In genomic region chr7:69104023-69104422, GRCh38 we compare ENCODE assay signal across 21 cellular contexts.
DNase-seq lines count a peak whose midpoint lies in the region; TF ChIP-seq lines count a peak whose summit lies in the region.
"Had no signal": no experiment of that assay in that cellular context is flagged by ENCODE, and none has a peak within 500 bp of the region (broad histone marks: within the 10 kb centered on the region; RNA-seq: fewer than 3 reads in every experiment).

No MANE protein-coding gene starts in this region.

- no peak overlapping the region for H3K4me3 Mint-ChIP-seq in neural progenitor cell
- H3K4me3 Mint-ChIP-seq: CD4-positive, alpha-beta T cell; IgD-negative memory B cell had no signal

- peaks cover 5% of the 10 kb centered on the region for H3K27me3 Mint-ChIP-seq in neural progenitor cell (ENCODE audit: insufficient read depth, low read depth)
- H3K27me3 Mint-ChIP-seq: CD4-positive, alpha-beta T cell; IgD-negative memory B cell had no signal

- no peaks in the 10 kb centered on the region for H3K27me3 ChIP-seq in H7 (ENCODE audit: control insufficient read depth, insufficient read depth, low read length)
- H3K27me3 ChIP-seq in NT2/D1 (ENCODE audit: insufficient read depth, insufficient read length) = no peaks in the 10 kb centered on the region
- H3K27me3 ChIP-seq in neural progenitor cell = no peaks in the 10 kb centered on the region
- H3K27me3 ChIP-seq in right atrium auricular region = no peaks in the 10 kb centered on the region
- H3K27me3 ChIP-seq: BLaER1 treated with 17β-estradiol and CSF1 and Interleukin-3, amounts not matched to agents 10 nM and 100 nM had no signal

- H3K4me1 ChIP-seq in NT2/D1 (ENCODE audit: insufficient read depth, insufficient read length) = peaks cover 4% of the 10 kb centered on the region
- peaks cover 6% of the 10 kb centered on the region for H3K4me1 ChIP-seq in neural progenitor cell
- no peaks in the 10 kb centered on the region for H3K4me1 ChIP-seq in right atrium auricular region

- peak overlapping the region; percentile 50 for H2AFZ ChIP-seq in neural progenitor cell (replicated peaks)

- H4K20me1 ChIP-seq in neural progenitor cell (ENCODE audit: low read depth) = no peaks in the 10 kb centered on the region
- H4K20me1 ChIP-seq: BLaER1 treated with 17β-estradiol and CSF1 and Interleukin-3, amounts not matched to agents 10 nM and 100 nM had no signal

- H3K27ac ChIP-seq in neural progenitor cell = no peak overlapping the region
- H3K27ac ChIP-seq in right atrium auricular region = no peak overlapping the region
- H3K27ac ChIP-seq: BLaER1 treated with 17β-estradiol and CSF1 and Interleukin-3, amounts not matched to agents 10 nM and 100 nM; KMS-11 had no signal

- H3K36me3 Mint-ChIP-seq in neural progenitor cell = no peaks in the 10 kb centered on the region
- H3K36me3 Mint-ChIP-seq: IgD-negative memory B cell had no signal

- no peaks in the 10 kb centered on the region for H3K79me2 ChIP-seq in neural progenitor cell (ENCODE audit: low read depth)

- no peaks in the 10 kb centered on the region for H3K9me3 Mint-ChIP-seq in neural progenitor cell

- DNase-seq in H7 = peak; percentile 52
- DNase-seq in NT2/D1 (ENCODE audit: low read depth, low spot score) = peak; percentile 79
- peak; percentile 28 for DNase-seq in iPS DF 19.7 (ENCODE audit: low read depth, low spot score)
- DNase-seq in neural progenitor cell (ENCODE audit: low spot score) = no peak
- DNase-seq in activated CD4-positive, CD25-positive, alpha-beta regulatory T cell (lab: John Stamatoyannopoulos, UW) = no peak
- DNase-seq in right atrium auricular region (ENCODE audit: low spot score) = no peak
- no peak for DNase-seq in DMS53 treated with DMSO at 0.1 percent for 48 hours (lab: John Stamatoyannopoulos, UW; ENCODE audit: unreplicated experiment)
- no peak for DNase-seq in LoVo (ENCODE audit: low spot score)
- DNase-seq: CD4-positive, alpha-beta T cell; DND-41; HCEC 1CT; NCI-H1092 treated with DMSO at 0.1 percent for 48 hours; NCI-H1436; NCI-H187; NCI-H446; NCI-H524 treated with DMSO at 0.1 percent for 48 hours; NCI-H774; PC-3 had no signal

- H3K9me3 ChIP-seq in NT2/D1 (ENCODE audit: insufficient read depth, low read length) (no peaks in the 10 kb centered on the region), neural progenitor cell (ENCODE audit: low read depth) (no peaks in the 10 kb centered on the region), right atrium auricular region (no peaks in the 10 kb centered on the region)

- H3K9ac ChIP-seq in NT2/D1 (ENCODE audit: insufficient read length, low read depth) = no peak overlapping the region
- no peak overlapping the region for H3K9ac ChIP-seq in neural progenitor cell
- H3K9ac ChIP-seq: BLaER1 treated with 17β-estradiol and CSF1 and Interleukin-3, amounts not matched to agents 10 nM and 100 nM; KMS-11 had no signal

- H3K36me3 ChIP-seq in H7 (replicated peaks; ENCODE audit: control insufficient read depth, insufficient read depth, low read length) (no peaks in the 10 kb centered on the region), NT2/D1 (ENCODE audit: insufficient read depth, insufficient read length, low read length) (no peaks in the 10 kb centered on the region), neural progenitor cell (no peaks in the 10 kb centered on the region), right atrium auricular region (no peaks in the 10 kb centered on the region)
- H3K36me3 ChIP-seq: BLaER1 treated with 17β-estradiol and CSF1 and Interleukin-3, amounts not matched to agents 10 nM and 100 nM had no signal

- no peaks in the 10 kb centered on the region for H3F3A ChIP-seq in neural progenitor cell (ENCODE audit: low read depth)

- peaks cover 8% of the 10 kb centered on the region for H3K4me1 Mint-ChIP-seq in neural progenitor cell

- no peak overlapping the region for H3K4me2 ChIP-seq in neural progenitor cell
- H3K4me2 ChIP-seq: BLaER1 treated with 17β-estradiol and CSF1 and Interleukin-3, amounts not matched to agents 10 nM and 100 nM; KMS-11 had no signal

- H3K4me3 ChIP-seq in H7 (ENCODE audit: insufficient read depth, low read depth, low read length) (no peak overlapping the region), NT2/D1 (ENCODE audit: insufficient read length, low read depth) (no peak overlapping the region), neural progenitor cell (no peak overlapping the region), right atrium auricular region (no peak overlapping the region)
- H3K4me3 ChIP-seq: BLaER1 treated with 17β-estradiol and CSF1 and Interleukin-3, amounts not matched to agents 10 nM and 100 nM had no signal

- TF ChIP-seq CTCF in neural progenitor cell (IDR thresholded peaks at IDR 0.05) (no peak), right atrium auricular region (IDR thresholded peaks at IDR 0.05) (no peak)

- no peak overlapping the region for H3K27ac Mint-ChIP-seq in neural progenitor cell
- H3K27ac Mint-ChIP-seq: CD4-positive, alpha-beta T cell; IgD-negative memory B cell had no signal

Comparison
In these comparisons a context has a peak if more than half of its experiments do, and no peak if none do; other contexts are left out.
1. DNase-seq: peak in H7 (single experiment), NT2/D1 (single experiment) and iPS DF 19.7 (single experiment); none in neural progenitor cell (single experiment), activated CD4-positive, CD25-positive, alpha-beta regulatory T cell (0 of 4), right atrium auricular region (single experiment), DMS53 treated with DMSO at 0.1 percent for 48 hours (single experiment) and LoVo (single experiment).